17 cellular contexts compared by ENCODE assay signal in genomic region chr3:126826693-126827092, GRCh38.
DNase-seq lines count a peak whose midpoint lies in the region; ATAC-seq and TF ChIP-seq lines count a peak whose summit lies in the region.
"Had no signal": no experiment of that assay in that cellular context is flagged by ENCODE, and none has a peak within 500 bp of the region (broad histone marks: within the 10 kb centered on the region; RNA-seq: fewer than 3 reads in every experiment).

No MANE protein-coding gene starts in this region.

- DNase-seq in Right ventricle myocardium inferior (ENCODE audit: missing footprints): no peak
- no peak for DNase-seq in cardiac septum (ENCODE audit: low spot score)
- peak; percentile 51 for DNase-seq in left ventricle myocardium inferior
- no peak for DNase-seq in osteoblast (ENCODE audit: insufficient read length, low spot score, missing footprints)
- DNase-seq in NCI-H2171 (lab: John Stamatoyannopoulos, UW): no peak
- DNase-seq: AML-193; Caco-2; CD8-positive, alpha-beta memory T cell; DND-41; GDM1; GOT3; H9 had no signal

- H3K27ac ChIP-seq in left ventricle myocardium inferior (replicated peaks): peak overlapping the region; percentile 81
- peak overlapping the region; percentile 63 for H3K27ac ChIP-seq in osteoblast (ENCODE audit: low read depth, low read length)
- H3K27ac ChIP-seq: 22Rv1, BLaER1, HL-60 had no signal

- ATAC-seq in Right ventricle myocardium inferior (peak; percentile 59), HG03442 (IDR thresholded peaks at IDR 0.05; ENCODE audit: unreplicated experiment) (no peak), HG02798 (IDR thresholded peaks at IDR 0.05; ENCODE audit: poor library complexity, unreplicated experiment) (no peak)

- intact Hi-C loops in Right ventricle myocardium inferior (cut with DNase I): loop anchor here (5.0 kb wide), 1 partner anchor 136 kb away; no protein-coding TSS in a partner anchor
- intact Hi-C loops in cardiac septum (cut with DNase I): loop anchor here (5.0 kb wide), 1 partner anchor 146 kb away; no protein-coding TSS in a partner anchor
- intact Hi-C loops in left ventricle myocardium inferior (cut with micrococcal nuclease): no loop called here

- peak overlapping the region; percentile 21 for H2AFZ ChIP-seq in osteoblast (ENCODE audit: low read length)

- H3K4me1 ChIP-seq in left ventricle myocardium inferior: peaks cover 34% of the 10 kb centered on the region
- peaks cover 12% of the 10 kb centered on the region for H3K4me1 ChIP-seq in osteoblast (ENCODE audit: insufficient read depth, low read length)
- H3K4me1 ChIP-seq: Caco-2 had no signal

- H3K79me2 ChIP-seq in osteoblast (ENCODE audit: insufficient read depth, low read length): no peaks in the 10 kb centered on the region

- no peaks in the 10 kb centered on the region for H4K20me1 ChIP-seq in osteoblast (ENCODE audit: insufficient read depth, low read length)

- H3K4me3 ChIP-seq in left ventricle myocardium inferior (no peak overlapping the region), osteoblast (ENCODE audit: insufficient read depth, low read length) (no peak overlapping the region)
- H3K4me3 ChIP-seq: BLaER1 had no signal

- H3K27me3 ChIP-seq in left ventricle myocardium inferior (ENCODE audit: low read depth): no peaks in the 10 kb centered on the region
- H3K27me3 ChIP-seq in osteoblast (ENCODE audit: insufficient read depth, low read length): no peaks in the 10 kb centered on the region
- H3K27me3 ChIP-seq: BLaER1 had no signal

- TF ChIP-seq CTCF in left ventricle myocardium inferior (IDR thresholded peaks at IDR 0.05; ENCODE audit: borderline replicate concordance) (no peak), osteoblast (IDR thresholded peaks at IDR 0.05; ENCODE audit: extremely low read depth, low read depth, low read length) (no peak)

- H3K4me2 ChIP-seq in osteoblast (ENCODE audit: insufficient read depth, low read length): no peak overlapping the region
- H3K4me2 ChIP-seq: BLaER1 had no signal

- H3K9me3 ChIP-seq in left ventricle myocardium inferior (replicated peaks) (peaks cover 3% of the 10 kb centered on the region), osteoblast (ENCODE audit: low read depth, low read length) (no peaks in the 10 kb centered on the region)
- H3K9me3 ChIP-seq: BLaER1, Caco-2 had no signal

- H3K36me3 ChIP-seq in left ventricle myocardium inferior: no peaks in the 10 kb centered on the region
- no peaks in the 10 kb centered on the region for H3K36me3 ChIP-seq in osteoblast (ENCODE audit: insufficient read depth, low read length)
- H3K36me3 ChIP-seq: BLaER1 had no signal
